ENCODE assay signal across 1 cellular context in the genomic region with DNA sequence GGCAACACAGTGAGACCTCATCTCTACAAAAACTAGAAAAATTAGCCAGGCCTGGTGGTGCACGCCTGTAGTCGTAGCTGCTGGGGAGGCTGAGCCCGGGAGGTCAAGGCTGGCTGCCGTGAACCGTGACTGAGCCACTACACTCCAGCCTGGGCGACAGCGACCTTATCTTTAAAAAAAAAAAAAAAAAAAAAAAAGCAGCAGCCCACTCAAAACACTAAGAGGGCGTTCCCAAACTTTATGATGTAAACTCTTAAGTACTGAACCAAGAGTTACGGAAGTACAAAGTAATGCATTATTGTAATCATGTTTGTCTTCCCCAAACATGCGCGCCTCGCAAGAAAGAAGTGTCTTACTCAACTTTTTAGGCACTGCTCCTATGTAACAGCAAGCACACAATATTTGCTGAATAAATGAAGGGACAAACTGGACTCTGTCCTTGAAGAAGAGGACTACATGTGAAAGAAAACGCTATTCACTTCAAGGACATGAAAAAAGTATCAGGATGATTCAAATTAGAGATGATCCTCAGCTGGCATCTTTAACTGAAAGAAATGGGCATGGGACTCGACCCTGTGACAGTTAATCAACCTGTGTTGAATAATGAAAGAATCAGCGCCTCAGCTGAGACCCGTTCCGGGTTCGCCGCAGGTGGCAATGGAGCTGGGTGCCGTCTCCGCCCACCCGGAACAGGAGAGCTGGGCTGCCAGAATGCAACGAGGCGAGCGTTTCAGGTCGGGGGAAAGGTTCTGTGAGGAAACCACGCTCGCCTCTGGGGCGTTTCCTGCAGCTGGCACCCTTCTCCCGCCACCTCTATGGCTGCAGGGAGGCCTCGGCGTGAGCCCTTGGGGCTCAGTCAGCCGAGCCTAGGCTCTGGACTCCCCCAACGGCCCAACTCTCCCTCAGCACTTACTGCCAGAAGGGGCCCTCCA.
A peak's percentile ranks its signal among the peaks of the same experiment; 100 is the strongest.
TF ChIP-seq lines count a peak whose summit lies in the region.

No MANE protein-coding gene starts in this region.

TF ChIP-seq in HepG2, 621 proteins besides CTCF, POLR2A, EP300 and RAD21 (continues in another document):
- TF ChIP-seq ZBTB46 (CRISPR knock-in tag; IDR thresholded peaks at IDR 0.05; ENCODE audit: borderline replicate concordance) (peak; percentile 39; the same call in 1 of the 2 replicates), MXI1 (IDR thresholded peaks at IDR 0.05; ENCODE audit: borderline replicate concordance, low read depth, low read length) (peak; percentile 18; the same call in 2 of the 3 replicates), NFE2L1 (CRISPR knock-in tag; IDR thresholded peaks at IDR 0.05; ENCODE audit: borderline replicate concordance) (peak; percentile 44; the same call in 1 of the 2 replicates), SNAPC2 (CRISPR knock-in tag; IDR thresholded peaks at IDR 0.05) (peak; percentile 62; the same call in 1 of the 2 replicates), KLF9 (CRISPR knock-in tag; IDR thresholded peaks at IDR 0.05; ENCODE audit: low read depth) (0 out of 2 replicates have a peak, but pooled peaks have one; percentile 18), SOX5 (CRISPR knock-in tag; IDR thresholded peaks at IDR 0.05; ENCODE audit: borderline replicate concordance) (no peak), ZNF550 (CRISPR knock-in tag; IDR thresholded peaks at IDR 0.05; ENCODE audit: borderline replicate concordance) (peak; percentile 80; the same call in 1 of the 2 replicates), NFIC (IDR thresholded peaks at IDR 0.05; ENCODE audit: low read length) (no peak), ZNF790 (CRISPR knock-in tag; IDR thresholded peaks at IDR 0.05; ENCODE audit: borderline replicate concordance) (0 out of 2 replicates have a peak, but pooled peaks have one; percentile 22), SP4 (CRISPR knock-in tag; IDR thresholded peaks at IDR 0.05) (no peak), ZFP41 (CRISPR knock-in tag; IDR thresholded peaks at IDR 0.05; ENCODE audit: borderline replicate concordance) (0 out of 2 replicates have a peak, but pooled peaks have one; percentile 22), KMT2A (CRISPR knock-in tag; IDR thresholded peaks at IDR 0.05) (peak; percentile 9; the same call in 1 of the 2 replicates), ZNF484 (CRISPR knock-in tag; IDR thresholded peaks at IDR 0.05; ENCODE audit: borderline replicate concordance, low read depth) (no peak), ZBTB3 (CRISPR knock-in tag; IDR thresholded peaks at IDR 0.05; ENCODE audit: borderline replicate concordance, low read depth) (0 out of 2 replicates have a peak, but pooled peaks have one; percentile 80), ZNF446 (CRISPR knock-in tag; IDR thresholded peaks at IDR 0.05) (peak; percentile 63; the same call in 1 of the 2 replicates), MEIS2 (CRISPR knock-in tag; IDR thresholded peaks at IDR 0.05) (no peak; the same call in 1 of the 2 replicates), WIZ (CRISPR knock-in tag; IDR thresholded peaks at IDR 0.05) (peak; percentile 50), ZFYVE20 (CRISPR knock-in tag; IDR thresholded peaks at IDR 0.05; ENCODE audit: borderline replicate concordance, low read depth) (no peak), HNRNPL (IDR thresholded peaks at IDR 0.05; ENCODE audit: low read depth, low read length) (peak; percentile 41; the same call in 1 of the 2 replicates), POLR2G (IDR thresholded peaks at IDR 0.05; ENCODE audit: low read depth, low read length) (0 out of 2 replicates have a peak, but pooled peaks have one; percentile 55), ELF4 (CRISPR knock-in tag; IDR thresholded peaks at IDR 0.05; ENCODE audit: borderline replicate concordance) (0 out of 2 replicates have a peak, but pooled peaks have one; percentile 49), HOXA9 (CRISPR knock-in tag; IDR thresholded peaks at IDR 0.05; ENCODE audit: borderline replicate concordance) (0 out of 2 replicates have a peak, but pooled peaks have one; percentile 9), ETV6 (CRISPR knock-in tag; conservative IDR thresholded peaks at IDR 0.05) (0 out of 2 replicates have a peak, but pooled peaks have one; percentile 16), ZNF740 (CRISPR knock-in tag; IDR thresholded peaks at IDR 0.05) (0 out of 2 replicates have a peak, but pooled peaks have one; percentile 5), ZNF367 (CRISPR knock-in tag; IDR thresholded peaks at IDR 0.05; ENCODE audit: borderline replicate concordance) (no peak), ZNF234 (CRISPR knock-in tag; conservative IDR thresholded peaks at IDR 0.05) (no peak), ZFAT (CRISPR knock-in tag; conservative IDR thresholded peaks at IDR 0.05) (no peak), EEA1 (CRISPR knock-in tag; IDR thresholded peaks at IDR 0.05; ENCODE audit: borderline replicate concordance) (peak; percentile 85; the same call in 1 of the 2 replicates), ELF3 (CRISPR knock-in tag; IDR thresholded peaks at IDR 0.05) (peak; percentile 26; the same call in 1 of the 2 replicates), KLF11 (CRISPR knock-in tag; IDR thresholded peaks at IDR 0.05) (peak; percentile 5; the same call in 1 of the 2 replicates), ZNF224 (CRISPR knock-in tag; IDR thresholded peaks at IDR 0.05) (0 out of 2 replicates have a peak, but pooled peaks have one; percentile 11), ZNF558 (CRISPR knock-in tag; IDR thresholded peaks at IDR 0.05; ENCODE audit: borderline replicate concordance) (peak; percentile 95; the same call in 1 of the 2 replicates), ZNF205 (CRISPR knock-in tag; IDR thresholded peaks at IDR 0.05) (0 out of 2 replicates have a peak, but pooled peaks have one; percentile 8)
- TF ChIP-seq, protein P1, sequence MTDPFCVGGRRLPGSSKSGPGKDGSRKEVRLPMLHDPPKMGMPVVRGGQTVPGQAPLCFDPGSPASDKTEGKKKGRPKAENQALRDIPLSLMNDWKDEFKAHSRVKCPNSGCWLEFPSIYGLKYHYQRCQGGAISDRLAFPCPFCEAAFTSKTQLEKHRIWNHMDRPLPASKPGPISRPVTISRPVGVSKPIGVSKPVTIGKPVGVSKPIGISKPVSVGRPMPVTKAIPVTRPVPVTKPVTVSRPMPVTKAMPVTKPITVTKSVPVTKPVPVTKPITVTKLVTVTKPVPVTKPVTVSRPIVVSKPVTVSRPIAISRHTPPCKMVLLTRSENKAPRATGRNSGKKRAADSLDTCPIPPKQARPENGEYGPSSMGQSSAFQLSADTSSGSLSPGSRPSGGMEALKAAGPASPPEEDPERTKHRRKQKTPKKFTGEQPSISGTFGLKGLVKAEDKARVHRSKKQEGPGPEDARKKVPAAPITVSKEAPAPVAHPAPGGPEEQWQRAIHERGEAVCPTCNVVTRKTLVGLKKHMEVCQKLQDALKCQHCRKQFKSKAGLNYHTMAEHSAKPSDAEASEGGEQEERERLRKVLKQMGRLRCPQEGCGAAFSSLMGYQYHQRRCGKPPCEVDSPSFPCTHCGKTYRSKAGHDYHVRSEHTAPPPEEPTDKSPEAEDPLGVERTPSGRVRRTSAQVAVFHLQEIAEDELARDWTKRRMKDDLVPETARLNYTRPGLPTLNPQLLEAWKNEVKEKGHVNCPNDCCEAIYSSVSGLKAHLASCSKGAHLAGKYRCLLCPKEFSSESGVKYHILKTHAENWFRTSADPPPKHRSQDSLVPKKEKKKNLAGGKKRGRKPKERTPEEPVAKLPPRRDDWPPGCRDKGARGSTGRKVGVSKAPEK (CRISPR knock-in tag; IDR thresholded peaks at IDR 0.05; ENCODE audit: borderline replicate concordance) = 0 out of 2 replicates have a peak, but pooled peaks have one; percentile 38
- TF ChIP-seq, protein P2, sequence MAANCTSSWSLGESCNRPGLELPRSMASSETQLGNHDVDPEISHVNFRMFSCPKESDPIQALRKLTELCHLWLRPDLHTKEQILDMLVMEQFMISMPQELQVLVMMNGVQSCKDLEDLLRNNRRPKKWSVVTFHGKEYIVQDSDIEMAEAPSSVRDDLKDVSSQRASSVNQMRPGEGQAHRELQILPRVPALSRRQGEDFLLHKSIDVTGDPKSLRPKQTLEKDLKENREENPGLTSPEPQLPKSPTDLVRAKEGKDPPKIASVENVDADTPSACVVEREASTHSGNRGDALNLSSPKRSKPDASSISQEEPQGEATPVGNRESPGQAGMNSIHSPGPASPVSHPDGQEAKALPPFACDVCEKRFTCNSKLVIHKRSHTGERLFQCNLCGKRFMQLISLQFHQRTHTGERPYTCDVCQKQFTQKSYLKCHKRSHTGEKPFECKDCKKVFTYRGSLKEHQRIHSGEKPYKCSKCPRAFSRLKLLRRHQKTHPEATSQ (CRISPR knock-in tag; IDR thresholded peaks at IDR 0.05; ENCODE audit: borderline replicate concordance) = no peak
- TF ChIP-seq, protein P3, sequence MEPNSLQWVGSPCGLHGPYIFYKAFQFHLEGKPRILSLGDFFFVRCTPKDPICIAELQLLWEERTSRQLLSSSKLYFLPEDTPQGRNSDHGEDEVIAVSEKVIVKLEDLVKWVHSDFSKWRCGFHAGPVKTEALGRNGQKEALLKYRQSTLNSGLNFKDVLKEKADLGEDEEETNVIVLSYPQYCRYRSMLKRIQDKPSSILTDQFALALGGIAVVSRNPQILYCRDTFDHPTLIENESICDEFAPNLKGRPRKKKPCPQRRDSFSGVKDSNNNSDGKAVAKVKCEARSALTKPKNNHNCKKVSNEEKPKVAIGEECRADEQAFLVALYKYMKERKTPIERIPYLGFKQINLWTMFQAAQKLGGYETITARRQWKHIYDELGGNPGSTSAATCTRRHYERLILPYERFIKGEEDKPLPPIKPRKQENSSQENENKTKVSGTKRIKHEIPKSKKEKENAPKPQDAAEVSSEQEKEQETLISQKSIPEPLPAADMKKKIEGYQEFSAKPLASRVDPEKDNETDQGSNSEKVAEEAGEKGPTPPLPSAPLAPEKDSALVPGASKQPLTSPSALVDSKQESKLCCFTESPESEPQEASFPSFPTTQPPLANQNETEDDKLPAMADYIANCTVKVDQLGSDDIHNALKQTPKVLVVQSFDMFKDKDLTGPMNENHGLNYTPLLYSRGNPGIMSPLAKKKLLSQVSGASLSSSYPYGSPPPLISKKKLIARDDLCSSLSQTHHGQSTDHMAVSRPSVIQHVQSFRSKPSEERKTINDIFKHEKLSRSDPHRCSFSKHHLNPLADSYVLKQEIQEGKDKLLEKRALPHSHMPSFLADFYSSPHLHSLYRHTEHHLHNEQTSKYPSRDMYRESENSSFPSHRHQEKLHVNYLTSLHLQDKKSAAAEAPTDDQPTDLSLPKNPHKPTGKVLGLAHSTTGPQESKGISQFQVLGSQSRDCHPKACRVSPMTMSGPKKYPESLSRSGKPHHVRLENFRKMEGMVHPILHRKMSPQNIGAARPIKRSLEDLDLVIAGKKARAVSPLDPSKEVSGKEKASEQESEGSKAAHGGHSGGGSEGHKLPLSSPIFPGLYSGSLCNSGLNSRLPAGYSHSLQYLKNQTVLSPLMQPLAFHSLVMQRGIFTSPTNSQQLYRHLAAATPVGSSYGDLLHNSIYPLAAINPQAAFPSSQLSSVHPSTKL (CRISPR knock-in tag; IDR thresholded peaks at IDR 0.05) = no peak
- TF ChIP-seq, protein P4, sequence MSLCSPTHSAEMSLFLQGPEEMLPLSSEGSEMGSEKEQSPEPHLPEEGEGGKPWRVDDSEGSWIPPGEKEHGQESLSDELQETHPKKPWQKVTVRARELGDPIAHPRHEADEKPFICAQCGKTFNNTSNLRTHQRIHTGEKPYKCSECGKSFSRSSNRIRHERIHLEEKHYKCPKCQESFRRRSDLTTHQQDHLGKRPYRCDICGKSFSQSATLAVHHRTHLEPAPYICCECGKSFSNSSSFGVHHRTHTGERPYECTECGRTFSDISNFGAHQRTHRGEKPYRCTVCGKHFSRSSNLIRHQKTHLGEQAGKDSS (CRISPR knock-in tag; IDR thresholded peaks at IDR 0.05; ENCODE audit: borderline replicate concordance, low read depth) = no peak
- TF ChIP-seq, protein P5, sequence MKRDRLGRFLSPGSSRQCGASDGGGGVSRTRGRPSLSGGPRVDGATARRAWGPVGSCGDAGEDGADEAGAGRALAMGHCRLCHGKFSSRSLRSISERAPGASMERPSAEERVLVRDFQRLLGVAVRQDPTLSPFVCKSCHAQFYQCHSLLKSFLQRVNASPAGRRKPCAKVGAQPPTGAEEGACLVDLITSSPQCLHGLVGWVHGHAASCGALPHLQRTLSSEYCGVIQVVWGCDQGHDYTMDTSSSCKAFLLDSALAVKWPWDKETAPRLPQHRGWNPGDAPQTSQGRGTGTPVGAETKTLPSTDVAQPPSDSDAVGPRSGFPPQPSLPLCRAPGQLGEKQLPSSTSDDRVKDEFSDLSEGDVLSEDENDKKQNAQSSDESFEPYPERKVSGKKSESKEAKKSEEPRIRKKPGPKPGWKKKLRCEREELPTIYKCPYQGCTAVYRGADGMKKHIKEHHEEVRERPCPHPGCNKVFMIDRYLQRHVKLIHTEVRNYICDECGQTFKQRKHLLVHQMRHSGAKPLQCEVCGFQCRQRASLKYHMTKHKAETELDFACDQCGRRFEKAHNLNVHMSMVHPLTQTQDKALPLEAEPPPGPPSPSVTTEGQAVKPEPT (CRISPR knock-in tag; IDR thresholded peaks at IDR 0.05; ENCODE audit: low read depth) = 0 out of 2 replicates have a peak, but pooled peaks have one; percentile 13
- TF ChIP-seq, protein P6, sequence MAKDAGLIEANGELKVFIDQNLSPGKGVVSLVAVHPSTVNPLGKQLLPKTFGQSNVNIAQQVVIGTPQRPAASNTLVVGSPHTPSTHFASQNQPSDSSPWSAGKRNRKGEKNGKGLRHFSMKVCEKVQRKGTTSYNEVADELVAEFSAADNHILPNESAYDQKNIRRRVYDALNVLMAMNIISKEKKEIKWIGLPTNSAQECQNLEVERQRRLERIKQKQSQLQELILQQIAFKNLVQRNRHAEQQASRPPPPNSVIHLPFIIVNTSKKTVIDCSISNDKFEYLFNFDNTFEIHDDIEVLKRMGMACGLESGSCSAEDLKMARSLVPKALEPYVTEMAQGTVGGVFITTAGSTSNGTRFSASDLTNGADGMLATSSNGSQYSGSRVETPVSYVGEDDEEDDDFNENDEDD (CRISPR knock-in tag; IDR thresholded peaks at IDR 0.05; ENCODE audit: borderline replicate concordance) = peak; percentile 29; the same call in 1 of the 2 replicates
